In genomic region chr1:58583496-58583895, GRCh38 we compare ENCODE assay signal across 12 cellular contexts. TPM values are rescaled to one million over a fixed set of nuclear protein-coding genes. Genes with fewer than 3 reads are reported as not detected.
A peak's percentile ranks its signal among the peaks of the same experiment; 100 is the strongest.
DNase-seq lines count a peak whose midpoint lies in the region; ATAC-seq and TF ChIP-seq lines count a peak whose summit lies in the region.
"Had no signal": no experiment of that assay in that cellular context is flagged by ENCODE, and none has a peak within 500 bp of the region (broad histone marks: within the 10 kb centered on the region; RNA-seq: fewer than 3 reads in every experiment).

No MANE protein-coding gene starts in this region.

- H3K4me1 ChIP-seq in ACC112 (ENCODE audit: control insufficient read depth, insufficient read depth, low read length, unreplicated experiment): peaks cover 34% of the 10 kb centered on the region
- peaks cover 28% of the 10 kb centered on the region for H3K4me1 ChIP-seq in adipocyte (ENCODE audit: control insufficient read depth, insufficient read depth, low read length)
- H3K4me1 ChIP-seq in mucosa of descending colon (ENCODE audit: low read depth): no peaks in the 10 kb centered on the region

- no peaks in the 10 kb centered on the region for H3K79me2 ChIP-seq in ACC112 (ENCODE audit: control insufficient read depth, insufficient read depth, low read length, unreplicated experiment)

- H3K27me3 ChIP-seq in ACC112 (ENCODE audit: insufficient read depth, low read length): no peaks in the 10 kb centered on the region
- H3K27me3 ChIP-seq in adipocyte (replicated peaks; ENCODE audit: control insufficient read depth, insufficient read depth, low read length): no peaks in the 10 kb centered on the region

- peak overlapping the region; percentile 53 for H2AFZ ChIP-seq in ACC112 (ENCODE audit: low read length, unreplicated experiment)

- no peaks in the 10 kb centered on the region for H3K9me3 ChIP-seq in adipocyte (ENCODE audit: control insufficient read depth, low read length)
- H3K9me3 ChIP-seq in mucosa of descending colon: no peaks in the 10 kb centered on the region

- peak overlapping the region; percentile 99 for H3K27ac ChIP-seq in ACC112 (ENCODE audit: low read depth, low read length)

- H3K9ac ChIP-seq in adipocyte (ENCODE audit: low read length): no peak overlapping the region

- TF ChIP-seq CTCF in mucosa of descending colon (IDR thresholded peaks at IDR 0.05): no peak

- intact Hi-C loops in mucosa of descending colon (cut with DNase I, micrococcal nuclease): no loop called here
- intact Hi-C loops in posterior vena cava (cut with DNase I): no loop called here

- 0 out of 2 replicates have a peak overlapping the region, but pooled peaks have one; percentile 52 for H3K4me3 ChIP-seq in ACC112 (ENCODE audit: low read depth, low read length)
- peak overlapping the region; percentile 49 for H3K4me3 ChIP-seq in adipocyte (ENCODE audit: low read length)
- H3K4me3 ChIP-seq in mucosa of descending colon: no peak overlapping the region

- DNase-seq in Kasumi-1 (lab: John Stamatoyannopoulos, UW) (peak; percentile 79 to 85), adipocyte (ENCODE audit: low read depth) (no peak), mucosa of descending colon (no peak), hypothalamus (lab: John Stamatoyannopoulos, UW) (no peak), posterior vena cava (ENCODE audit: low spot score) (no peak)
- DNase-seq in stimulated activated CD4-positive, alpha-beta T cell treated with anti-CD3 and anti-CD28 coated beads, Interleukin-4, amount 100 ng/mL, for 24 hours: no peak
- DNase-seq: activated T-cell treated with anti-CD3 and anti-CD28 coated beads, Interleukin-2, amount 50 U/mL, for 24 hours; NCI-H1092; NK-92 treated with Interleukin-12 subunit alpha and Interleukin-12 subunit beta, amount 100 ng/mL, for 24 hours; T1000 had no signal

- ATAC-seq in mucosa of descending colon (peak; percentile 31), GM21423 (IDR thresholded peaks at IDR 0.05; ENCODE audit: unreplicated experiment) (no peak)

- H3K36me3 ChIP-seq in ACC112 (ENCODE audit: insufficient read depth, low read length): no peaks in the 10 kb centered on the region
- H3K36me3 ChIP-seq in adipocyte (ENCODE audit: control insufficient read depth, insufficient read depth, low read length, severe bottlenecking): no peaks in the 10 kb centered on the region
- no peaks in the 10 kb centered on the region for H3K36me3 ChIP-seq in mucosa of descending colon (ENCODE audit: low read depth)

RNA-seq across cellular contexts. Expression of gene TACSTD2, which starts 6.4 kb away (rescaled TPM):
- total RNA-seq in mucosa of descending colon (under 1 TPM; 0.23 to 0.65 (median 0.32) TPM), posterior vena cava (10 to 100 TPM in 1 of 2 donors, 1 to 10 TPM in 1; 5.6 to 19.1 TPM)

RNA-seq across cellular contexts. Expression of gene OMA1, which starts 37.0 kb away (rescaled TPM):
- total RNA-seq in mucosa of descending colon (10 to 100 TPM; 20.4 to 42.4 (median 32.4) TPM), posterior vena cava (10 to 100 TPM; 14.1 to 27.2 TPM)

Comparison
In these comparisons a context has a peak if more than half of its experiments do, and no peak if none do; other contexts are left out.
1. DNase-seq: peak in Kasumi-1 (2 of 2); none in adipocyte (single experiment), mucosa of descending colon (0 of 3), hypothalamus (0 of 51), posterior vena cava (single experiment) and stimulated activated CD4-positive, alpha-beta T cell treated with anti-CD3 and anti-CD28 coated beads, Interleukin-4, amount 100 ng/mL, for 24 hours (single experiment).
2. RNA of gene TACSTD2, which starts 6.4 kb away (total RNA-seq): 5.6 to 19.1 TPM in posterior vena cava; 0.23 to 0.65 TPM in mucosa of descending colon; every median in the first group is over 4 times any median in the second.